Comparison of ENCODE assay signal across 15 cellular contexts in the genomic region with DNA sequence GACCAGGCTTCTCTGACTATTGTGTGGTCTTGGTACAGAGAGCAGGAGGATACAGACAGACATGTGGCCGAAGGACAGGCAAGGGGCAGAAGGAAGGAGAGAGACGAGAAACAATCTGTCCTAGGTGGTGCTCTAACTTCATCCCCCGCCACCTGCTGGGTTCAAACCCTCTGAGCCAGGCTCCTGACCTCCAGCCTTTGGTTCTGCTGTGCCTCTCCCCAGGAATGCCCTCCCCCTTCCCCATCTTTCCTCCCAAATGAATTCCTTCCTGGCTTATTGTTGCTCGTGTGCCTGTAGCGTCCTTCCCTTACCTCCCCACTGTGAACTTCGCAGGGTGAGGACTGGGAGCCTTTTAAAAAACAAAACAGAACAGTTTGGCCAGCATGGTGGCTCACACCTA.
"Had no signal": no experiment of that assay in that cellular context is flagged by ENCODE, and none has a peak within 500 bp of the region (broad histone marks: within the 10 kb centered on the region; RNA-seq: fewer than 3 reads in every experiment).

No MANE protein-coding gene starts in this region.

- H3K36me3 Mint-ChIP-seq: immature natural killer cell had no signal

- H3K9me3 ChIP-seq: lower lobe of right lung, upper lobe of right lung had no signal

- H3K27ac Mint-ChIP-seq: activated naive CD4-positive, alpha-beta T cell treated with anti-CD3 and anti-CD28 coated beads for 36 hours; immature natural killer cell; progenitor cell of endocrine pancreas had no signal

- H3K27ac ChIP-seq: coronary artery, epithelial cell of prostate, lower lobe of right lung, upper lobe of right lung had no signal

- H3K4me3 ChIP-seq: coronary artery, lower lobe of right lung, upper lobe of right lung had no signal

- H3K27me3 ChIP-seq: upper lobe of right lung had no signal

- H3K9me3 Mint-ChIP-seq: activated naive CD4-positive, alpha-beta T cell treated with anti-CD3 and anti-CD28 coated beads for 36 hours; immature natural killer cell; naive thymus-derived CD4-positive, alpha-beta T cell had no signal

- H3K36me3 ChIP-seq: upper lobe of right lung had no signal

- H3K27me3 Mint-ChIP-seq: activated CD4-positive, alpha-beta T cell treated with anti-CD3 and anti-CD28 coated beads for 36 hours had no signal

- DNase-seq: activated CD4-positive, alpha-beta T cell treated with anti-CD3 and anti-CD28 coated beads for 36 hours; activated naive CD4-positive, alpha-beta T cell treated with anti-CD3 and anti-CD28 coated beads for 36 hours; central memory CD4-positive, alpha-beta T cell; effector memory CD4-positive, alpha-beta T cell; hippocampal formation; immature natural killer cell; lower lobe of right lung; naive thymus-derived CD4-positive, alpha-beta T cell; nucleus accumbens; stimulated activated naive CD4-positive, alpha-beta T cell treated with Interleukin-2 at 50 U/mL for 16 hours; upper lobe of right lung had no signal

- ATAC-seq: activated CD4-positive, alpha-beta T cell treated with anti-CD3 and anti-CD28 coated beads for 36 hours; lower lobe of right lung; naive thymus-derived CD4-positive, alpha-beta T cell; sciatic nerve; upper lobe of right lung had no signal

- H3K4me3 Mint-ChIP-seq: activated CD4-positive, alpha-beta T cell treated with anti-CD3 and anti-CD28 coated beads for 36 hours; activated naive CD4-positive, alpha-beta T cell treated with anti-CD3 and anti-CD28 coated beads for 36 hours; immature natural killer cell; naive thymus-derived CD4-positive, alpha-beta T cell had no signal
